Comparison of ENCODE assay signal across 8 cellular contexts in genomic region chr22:32411388-32411787, GRCh38. TPM values are rescaled to one million over a fixed set of nuclear protein-coding genes. Genes with fewer than 3 reads are reported as not detected.
DNase-seq lines count a peak whose midpoint lies in the region; ATAC-seq and TF ChIP-seq lines count a peak whose summit lies in the region.

No MANE protein-coding gene starts in this region.

- H3K36me3 ChIP-seq in SJSA1 = peaks cover 39% of the 10 kb centered on the region
- H3K36me3 ChIP-seq in endodermal cell (ENCODE audit: control insufficient read depth, insufficient read depth, low read length) = peaks cover 28% of the 10 kb centered on the region

- H3K9ac ChIP-seq in endodermal cell (ENCODE audit: extremely low read depth, low read length, poor library complexity, severe bottlenecking) = peak overlapping the region; percentile 87

- DNase-seq in stimulated activated naive CD4-positive, alpha-beta T cell treated with Interleukin-2 at 50 U/mL for 16 hours (lab: John Stamatoyannopoulos, UW) = peak; percentile 7
- DNase-seq in stimulated activated naive CD4-positive, alpha-beta T cell (lab: John Stamatoyannopoulos, UW) = no peak
- peak in 1 of 2 experiments; percentile 47 for DNase-seq in SJSA1 (ENCODE audit: low read depth in 1 of 2, low spot score in 2 of 2)
- peak; percentile 43 for DNase-seq in endodermal cell
- no peak for DNase-seq in natural killer cell treated with Interleukin-12 subunit alpha and Interleukin-12 subunit beta and Interleukin-15 and Interleukin-18, amount 100 ng/mL, for 72 hours (ENCODE audit: low spot score)
- no peak for DNase-seq in NCI-H146 treated with DMSO at 0.1 percent for 48 hours (lab: John Stamatoyannopoulos, UW; ENCODE audit: unreplicated experiment)
- DNase-seq in C1 segment of cervical spinal cord (lab: John Stamatoyannopoulos, UW) = no peak

- H3K27ac ChIP-seq in SJSA1 (peak overlapping the region; percentile 8), endodermal cell (ENCODE audit: low read depth, low read length) (peak overlapping the region; percentile 47)

- H3K36me3 Mint-ChIP-seq in endodermal cell (ENCODE audit: low read depth) = peaks cover 29% of the 10 kb centered on the region
- H3K36me3 Mint-ChIP-seq in natural killer cell treated with Interleukin-12 subunit alpha and Interleukin-12 subunit beta and Interleukin-15 and Interleukin-18, amount 100 ng/mL, for 72 hours = peaks cover 26% of the 10 kb centered on the region

- no peaks in the 10 kb centered on the region for H3K27me3 Mint-ChIP-seq in endodermal cell (ENCODE audit: insufficient read depth)
- H3K27me3 Mint-ChIP-seq in natural killer cell treated with Interleukin-12 subunit alpha and Interleukin-12 subunit beta and Interleukin-15 and Interleukin-18, amount 100 ng/mL, for 72 hours = peaks cover 4 to 10% of the 10 kb centered on the region in 2 donors

- H3K4me1 ChIP-seq in SJSA1 (replicated peaks) (peaks cover 14% of the 10 kb centered on the region), endodermal cell (ENCODE audit: control insufficient read depth, insufficient read depth, low read length) (peaks cover 6% of the 10 kb centered on the region)

- H3K9me3 ChIP-seq in SJSA1 (replicated peaks) = no peaks in the 10 kb centered on the region
- H3K9me3 ChIP-seq in endodermal cell (ENCODE audit: control insufficient read depth, low read length) = no peaks in the 10 kb centered on the region

- H3K9me3 Mint-ChIP-seq in endodermal cell = no peaks in the 10 kb centered on the region
- H3K9me3 Mint-ChIP-seq in natural killer cell treated with Interleukin-12 subunit alpha and Interleukin-12 subunit beta and Interleukin-15 and Interleukin-18, amount 100 ng/mL, for 72 hours = no peaks in the 10 kb centered on the region

- no peak for TF ChIP-seq CTCF in endodermal cell (conservative IDR thresholded peaks at IDR 0.05)

- H3K27ac Mint-ChIP-seq in endodermal cell = peak overlapping the region; percentile 97
- peak overlapping the region; percentile 79 to 97 for H3K27ac Mint-ChIP-seq in natural killer cell treated with Interleukin-12 subunit alpha and Interleukin-12 subunit beta and Interleukin-15 and Interleukin-18, amount 100 ng/mL, for 72 hours

- peak overlapping the region; percentile 93 for H3K4me3 Mint-ChIP-seq in endodermal cell
- H3K4me3 Mint-ChIP-seq in natural killer cell treated with Interleukin-12 subunit alpha and Interleukin-12 subunit beta and Interleukin-15 and Interleukin-18, amount 100 ng/mL, for 72 hours = peak overlapping the region; percentile 96

- H3K27me3 ChIP-seq in SJSA1 (replicated peaks) (peaks cover 3% of the 10 kb centered on the region; the same call in 1 of the 2 replicates), endodermal cell (ENCODE audit: control insufficient read depth, insufficient read depth, low read length, poor library complexity, severe bottlenecking) (no peaks in the 10 kb centered on the region)

- peak; percentile 22 to 26 for ATAC-seq in natural killer cell treated with Interleukin-12 subunit alpha and Interleukin-12 subunit beta and Interleukin-15 and Interleukin-18, amount 100 ng/mL, for 72 hours
- ATAC-seq in GM21723 (IDR thresholded peaks at IDR 0.05; ENCODE audit: unreplicated experiment) = no peak

- 3 to 10% methylated on average over 8 to 11 of the region's 11 CpGs for WGBS in endodermal cell (ENCODE audit: insufficient coverage in 1 of 2, insufficient read length in 1 of 2), 2 experiments

- H3K4me1 Mint-ChIP-seq in endodermal cell = peaks cover 18% of the 10 kb centered on the region
- peaks cover 28 to 44% of the 10 kb centered on the region in 2 donors for H3K4me1 Mint-ChIP-seq in natural killer cell treated with Interleukin-12 subunit alpha and Interleukin-12 subunit beta and Interleukin-15 and Interleukin-18, amount 100 ng/mL, for 72 hours (ENCODE audit: low read depth in 2 of 2)

- H3K4me3 ChIP-seq in SJSA1 (peak overlapping the region; percentile 58), endodermal cell (ENCODE audit: low read length) (peak overlapping the region; percentile 98)

RNA-seq across cellular contexts. Expression of gene RTCB, which starts 0.7 kb away (rescaled TPM):
- total RNA-seq in SJSA1 (2014; rRNA removed; shearing (Covaris generic)) = 196 TPM in 2 replicates
- total RNA-seq in endodermal cell = 100 to 1,000 TPM; 113 to 126 TPM
- polyA plus RNA-seq in endodermal cell (2013, experiment 1 of 2) = 91.8 TPM
- polyA plus RNA-seq in endodermal cell (2013, experiment 2 of 2) = 79.9 TPM
- 100 to 1,000 TPM in 1 of 2 donors, 10 to 100 TPM in 1; 85.2 to 114 TPM for total RNA-seq in natural killer cell treated with Interleukin-12 subunit alpha and Interleukin-12 subunit beta and Interleukin-15 and Interleukin-18, amount 100 ng/mL, for 72 hours

RNA-seq across cellular contexts. Expression of gene BPIFC, which starts 52.9 kb away (rescaled TPM):
- total RNA-seq in SJSA1 (2014; rRNA removed; shearing (Covaris generic)) = not detected in 2 replicates
- not detected for total RNA-seq in endodermal cell
- polyA plus RNA-seq in endodermal cell (2013, experiment 1 of 2) = not detected
- not detected for polyA plus RNA-seq in endodermal cell (2013, experiment 2 of 2)
- total RNA-seq in natural killer cell treated with Interleukin-12 subunit alpha and Interleukin-12 subunit beta and Interleukin-15 and Interleukin-18, amount 100 ng/mL, for 72 hours = not detected

RNA-seq across cellular contexts. Expression of gene RFPL3, which starts 53.7 kb away (rescaled TPM):
- total RNA-seq in SJSA1 (2014; rRNA removed; shearing (Covaris generic)) = not detected in 2 replicates
- not detected for total RNA-seq in endodermal cell
- polyA plus RNA-seq in endodermal cell (2013, experiment 1 of 2) = not detected
- polyA plus RNA-seq in endodermal cell (2013, experiment 2 of 2) = not detected
- total RNA-seq in natural killer cell treated with Interleukin-12 subunit alpha and Interleukin-12 subunit beta and Interleukin-15 and Interleukin-18, amount 100 ng/mL, for 72 hours = not detected

Comparison
In these comparisons a context has a peak if more than half of its experiments do, and no peak if none do; other contexts are left out.
1. DNase-seq: peak in stimulated activated naive CD4-positive, alpha-beta T cell treated with Interleukin-2 at 50 U/mL for 16 hours (single experiment) and endodermal cell (single experiment); none in stimulated activated naive CD4-positive, alpha-beta T cell (0 of 6), natural killer cell treated with Interleukin-12 subunit alpha and Interleukin-12 subunit beta and Interleukin-15 and Interleukin-18, amount 100 ng/mL, for 72 hours (single experiment), NCI-H146 treated with DMSO at 0.1 percent for 48 hours (single experiment) and C1 segment of cervical spinal cord (0 of 14).